8 cellular contexts compared by ENCODE assay signal in genomic region chr7:156156734-156157408, GRCh38.
DNase-seq lines count a peak whose midpoint lies in the region; ATAC-seq and TF ChIP-seq lines count a peak whose summit lies in the region.

No MANE protein-coding gene starts in this region.

- H3K27me3 ChIP-seq in liver (ENCODE audit: control insufficient read depth in 4 of 4, insufficient read depth in 4 of 4, low read length in 3 of 4), result no peaks in the 10 kb centered on the region

- CTCF ChIA-PET in HEK293 (lab: Yijun Ruan, JAX), result interaction anchor here (0.6 to 1.4 kb wide), 9 partner anchors 10 to 706 kb away, joined by 3 to 7 read pairs (median 3); no protein-coding TSS in a partner anchor

- H3K36me3 Mint-ChIP-seq in activated T-cell treated with anti-CD3 and anti-CD28 coated beads, Interleukin-2, amount 50 U/mL, for 72 hours (ENCODE audit: insufficient read depth in 2 of 2), result peaks cover 0 to 4% of the 10 kb centered on the region in 2 donors

- in situ Hi-C loops in ACHN (cut with HindIII; ENCODE audit: low pct_ligation_motif_present, low pct_unique_long_range_greater_than_20kb, low sequenced_read_pairs), result no loop called here

- H3K27ac Mint-ChIP-seq in activated T-cell treated with anti-CD3 and anti-CD28 coated beads, Interleukin-2, amount 50 U/mL, for 72 hours, result no peak overlapping the region

- no peak for ATAC-seq in activated T-cell treated with anti-CD3 and anti-CD28 coated beads, Interleukin-2, amount 50 U/mL, for 72 hours (replicated peaks in 1 of 2)

- DNase-seq in ACHN (peak; percentile 57), SW480 (ENCODE audit: low spot score) (peak; percentile 56), mesenteric fat pad (ENCODE audit: low spot score) (no peak), T-helper 9 cell (no peak), CD1c-positive myeloid dendritic cell (ENCODE audit: extremely low spot score) (no peak)
- DNase-seq in activated T-cell treated with anti-CD3 and anti-CD28 coated beads, Interleukin-2, amount 50 U/mL, for 72 hours, result no peak

- no peak overlapping the region for H3K4me3 Mint-ChIP-seq in activated T-cell treated with anti-CD3 and anti-CD28 coated beads, Interleukin-2, amount 50 U/mL, for 72 hours

- H3K4me3 ChIP-seq in HEK293 (ENCODE audit: low read depth, low read length) (no peak overlapping the region), liver (ENCODE audit: low read depth in 1 of 3, low read length in 3 of 3) (no peak overlapping the region)

- WGBS in liver, result 67% methylated on average over 20 of the region's 20 CpGs

- H3K27me3 Mint-ChIP-seq in activated T-cell treated with anti-CD3 and anti-CD28 coated beads, Interleukin-2, amount 50 U/mL, for 72 hours (ENCODE audit: low read depth), result peaks cover 5% of the 10 kb centered on the region

- H3K4me1 ChIP-seq in HEK293 (ENCODE audit: control insufficient read depth, insufficient read depth, low read length), result no peaks in the 10 kb centered on the region
- H3K4me1 ChIP-seq in liver (ENCODE audit: control insufficient read depth in 4 of 4, insufficient read depth in 4 of 4, low read length in 3 of 4), result no peaks in the 10 kb centered on the region

- TF ChIP-seq RAD21 in liver (IDR thresholded peaks at IDR 0.05), result peak; percentile 77 to 85

- no peaks in the 10 kb centered on the region for H3K4me1 Mint-ChIP-seq in activated T-cell treated with anti-CD3 and anti-CD28 coated beads, Interleukin-2, amount 50 U/mL, for 72 hours (ENCODE audit: low read depth)

- POLR2A ChIA-PET in HEK293 (lab: Yijun Ruan, JAX), result interaction anchor here (0.6 kb wide), 1 partner anchor 352 kb away, joined by 3 read pairs; no protein-coding TSS in a partner anchor

- H3K9ac ChIP-seq in liver (ENCODE audit: low read depth in 1 of 2, low read length in 2 of 2), result no peak overlapping the region

- no peak overlapping the region for H3K27ac ChIP-seq in HEK293 (ENCODE audit: extremely low read depth, low read depth, low read length)
- no peak overlapping the region for H3K27ac ChIP-seq in liver (ENCODE audit: low read depth in 1 of 2, low read length in 2 of 2)

- H3K9me3 Mint-ChIP-seq in activated T-cell treated with anti-CD3 and anti-CD28 coated beads, Interleukin-2, amount 50 U/mL, for 72 hours, result no peaks in the 10 kb centered on the region

- TF ChIP-seq CTCF in HEK293 (tag by site-specific recombination; IDR thresholded peaks at IDR 0.05), result peak; percentile 39
- peak; percentile 56 for TF ChIP-seq CTCF in liver (IDR thresholded peaks at IDR 0.05; ENCODE audit: low read depth, low read length, missing input control)

- no peaks in the 10 kb centered on the region for H3K9me3 ChIP-seq in HEK293 (ENCODE audit: control insufficient read depth, insufficient read depth, low read depth, low read length)
- no peaks in the 10 kb centered on the region for H3K9me3 ChIP-seq in liver (ENCODE audit: control insufficient read depth in 4 of 4, low read length in 3 of 4)

- H3K36me3 ChIP-seq in HEK293 (ENCODE audit: control insufficient read depth in 2 of 2, insufficient read depth in 1 of 2, low read length in 2 of 2), result no peaks in the 10 kb centered on the region
- no peaks in the 10 kb centered on the region for H3K36me3 ChIP-seq in liver (ENCODE audit: control insufficient read depth in 4 of 4, insufficient read depth in 3 of 4, low read depth in 1 of 4, low read length in 3 of 4)

TF ChIP-seq in HEK293, 187 proteins besides CTCF, POLR2A, EP300 and RAD21:
- TF ChIP-seq ZBTB48 (tag by site-specific recombination; IDR thresholded peaks at IDR 0.05) (0 out of 2 replicates have a peak, but pooled peaks have one; percentile 48), ZEB2 (tag by site-specific recombination; IDR thresholded peaks at IDR 0.05) (no peak), ZIC2 (tag by site-specific recombination; IDR thresholded peaks at IDR 0.05) (peak; percentile 42; the same call in 1 of the 2 replicates), ZBTB17 (tag by site-specific recombination; IDR thresholded peaks at IDR 0.05) (peak; percentile 52; the same call in 1 of the 2 replicates)

TF ChIP-seq in liver, 16 proteins besides CTCF, POLR2A, EP300 and RAD21:
- no peak for TF ChIP-seq RXRA (IDR thresholded peaks at IDR 0.05)
- TF ChIP-seq NR2F2 (IDR thresholded peaks at IDR 0.05), result no peak
- no peak for TF ChIP-seq ZBTB33 (IDR thresholded peaks at IDR 0.05)
- TF ChIP-seq MAX (IDR thresholded peaks at IDR 0.05), result no peak
- no peak for TF ChIP-seq SP1 (IDR thresholded peaks at IDR 0.05)
- no peak for TF ChIP-seq HNF4G (IDR thresholded peaks at IDR 0.05)
- TF ChIP-seq FOXA1 (IDR thresholded peaks at IDR 0.05), result no peak
- TF ChIP-seq EGR1 (IDR thresholded peaks at IDR 0.05; ENCODE audit: low read depth in 2 of 2), result no peak
- no peak for TF ChIP-seq YY1 (IDR thresholded peaks at IDR 0.05)
- no peak for TF ChIP-seq FOXA2 (IDR thresholded peaks at IDR 0.05)
- TF ChIP-seq HNF4A (conservative IDR thresholded peaks at IDR 0.05), result no peak
- no peak for TF ChIP-seq TAF1 (conservative IDR thresholded peaks at IDR 0.05)
- no peak for TF ChIP-seq ATF3 (IDR thresholded peaks at IDR 0.05)
- no peak for TF ChIP-seq JUND (IDR thresholded peaks at IDR 0.05)
- no peak for TF ChIP-seq REST (IDR thresholded peaks at IDR 0.05)
- no peak for TF ChIP-seq GABPA (IDR thresholded peaks at IDR 0.05 in 1 of 2, conservative IDR thresholded peaks at IDR 0.05 in 1 of 2)

Comparison
In these comparisons a context has a peak if more than half of its experiments do, and no peak if none do; other contexts are left out.
1. DNase-seq: peak in ACHN (single experiment) and SW480 (single experiment); none in activated T-cell treated with anti-CD3 and anti-CD28 coated beads, Interleukin-2, amount 50 U/mL, for 72 hours (0 of 2), mesenteric fat pad (single experiment), T-helper 9 cell (single experiment) and CD1c-positive myeloid dendritic cell (single experiment).